ENCODE assay signal across 12 cellular contexts in genomic region chr7:41731486-41732278, GRCh38.
A peak's percentile ranks its signal among the peaks of the same experiment; 100 is the strongest.
DNase-seq lines count a peak whose midpoint lies in the region; ATAC-seq and TF ChIP-seq lines count a peak whose summit lies in the region.
"Had no signal": no experiment of that assay in that cellular context is flagged by ENCODE, and none has a peak within 500 bp of the region (broad histone marks: within the 10 kb centered on the region; RNA-seq: fewer than 3 reads in every experiment).

No MANE protein-coding gene starts in this region.

- ATAC-seq in GM19463 (IDR thresholded peaks at IDR 0.05; ENCODE audit: unreplicated experiment) = peak; percentile 98
- ATAC-seq in HG03064 (IDR thresholded peaks at IDR 0.05; ENCODE audit: low read depth, unreplicated experiment) = peak; percentile 99

- no peak for TF ChIP-seq CTCF in GM10266 (IDR thresholded peaks at IDR 0.05; ENCODE audit: control insufficient read depth, insufficient read depth, low read depth, missing control alignments)
- TF ChIP-seq CTCF in foreskin fibroblast (IDR thresholded peaks at IDR 0.05; ENCODE audit: low read depth, low read length) = no peak

- H3K4me3 ChIP-seq in foreskin fibroblast (ENCODE audit: low read depth in 1 of 2, low read length in 2 of 2) = no peak overlapping the region
- H3K4me3 ChIP-seq: breast epithelium, pancreas had no signal

- DNase-seq in GM10266 (ENCODE audit: extremely low spot score) = peak; percentile 37
- peak; percentile 41 for DNase-seq in OCI-M1 (lab: John Stamatoyannopoulos, UW)
- DNase-seq in amniotic stem cell (lab: John Stamatoyannopoulos, UW) = no peak
- DNase-seq in foreskin fibroblast = no peak
- DNase-seq in NCI-H1092 (lab: John Stamatoyannopoulos, UW) = no peak
- no peak for DNase-seq in NCI-H748 treated with DMSO at 0.1 percent for 48 hours (lab: John Stamatoyannopoulos, UW)
- DNase-seq: activated CD4-positive, alpha-beta T cell treated with anti-CD3 and anti-CD28 coated beads, Interleukin-2, amount 10 ng/mL, durations not matched to agents 7 days and 5 days; NCI-H446 treated with DMSO at 0.1 percent for 48 hours; pancreas had no signal

Comparison
In these comparisons a context has a peak if more than half of its experiments do, and no peak if none do; other contexts are left out.
1. DNase-seq: peak in GM10266 (single experiment) and OCI-M1 (single experiment); none in amniotic stem cell (single experiment), foreskin fibroblast (0 of 2), NCI-H1092 (single experiment) and NCI-H748 treated with DMSO at 0.1 percent for 48 hours (single experiment).